8 cellular contexts compared by ENCODE assay signal in genomic region chr1:231240531-231240882, GRCh38. TPM values are rescaled to one million over a fixed set of nuclear protein-coding genes. Genes with fewer than 3 reads are reported as not detected.
DNase-seq lines count a peak whose midpoint lies in the region; ATAC-seq and TF ChIP-seq lines count a peak whose summit lies in the region.

No MANE protein-coding gene starts in this region.

- no peak for TF ChIP-seq CTCF in HCT116 (IDR thresholded peaks at IDR 0.05 in 2 of 3, conservative IDR thresholded peaks at IDR 0.05 in 1 of 3; ENCODE audit: borderline replicate concordance in 1 of 3, insufficient read depth in 1 of 3, low read depth in 2 of 3, low read length in 2 of 3)
- no peak for TF ChIP-seq CTCF in WERI-Rb-1 (IDR thresholded peaks at IDR 0.05; ENCODE audit: low read depth, low read length)
- TF ChIP-seq CTCF in psoas muscle (IDR thresholded peaks at IDR 0.05): no peak

- H3K9ac ChIP-seq in HCT116 (ENCODE audit: low read length): peak overlapping the region; percentile 95

- peaks cover 62% of the 10 kb centered on the region for H3K79me2 ChIP-seq in HCT116 (ENCODE audit: insufficient read depth, low read length)

- TF ChIP-seq RAD21 in HCT116 (IDR thresholded peaks at IDR 0.05; ENCODE audit: low read depth): no peak

- peaks cover 54 to 84% (median 72%) of the 10 kb centered on the region in 4 donors for H3K4me1 Mint-ChIP-seq in CD4-positive, alpha-beta memory T cell

- TF ChIP-seq POLR2A in HCT116 (IDR thresholded peaks at IDR 0.05; ENCODE audit: borderline replicate concordance, extremely low read depth, insufficient read depth, insufficient read length): no peak

- no peaks in the 10 kb centered on the region for H3K9me2 ChIP-seq in HCT116 (ENCODE audit: insufficient read depth)

- peak overlapping the region; percentile 95 to 99 (median 98) for H3K4me3 Mint-ChIP-seq in CD4-positive, alpha-beta memory T cell

- POLR2A ChIA-PET in CD4-positive, alpha-beta memory T cell (lab: Charles Lee; ENCODE audit: partially characterized antibody): interaction anchor here (1.0 to 1.2 kb wide), 2 partner anchors 262 to 267 kb away, joined by 3 read pairs; partner anchors contain the start of gene ARV1
- POLR2A ChIA-PET in HCT116 (lab: Charles Lee): no interaction called here

- H3K27ac ChIP-seq in CD4-positive, alpha-beta memory T cell (ENCODE audit: low read depth, low read length): peak overlapping the region; percentile 93
- H3K27ac ChIP-seq in HCT116 (ENCODE audit: low read depth, low read length) (peak overlapping the region; percentile 77), WERI-Rb-1 (peak overlapping the region; percentile 80), psoas muscle (peak overlapping the region; percentile 91)

- H3K36me3 ChIP-seq in CD4-positive, alpha-beta memory T cell (ENCODE audit: insufficient read depth, low read length): peaks cover 23% of the 10 kb centered on the region
- peaks cover 11 to 13% of the 10 kb centered on the region in 2 experiments for H3K36me3 ChIP-seq in HCT116 (ENCODE audit: control insufficient read depth in 1 of 2, insufficient read depth in 2 of 2, low read length in 2 of 2)
- H3K36me3 ChIP-seq in WERI-Rb-1: peaks cover 17% of the 10 kb centered on the region
- H3K36me3 ChIP-seq in psoas muscle (ENCODE audit: insufficient read depth in 1 of 2, low read depth in 1 of 2): peaks cover 0 to 25% of the 10 kb centered on the region in 2 donors

- no peaks in the 10 kb centered on the region for H3K27me3 Mint-ChIP-seq in CD4-positive, alpha-beta memory T cell

- peaks cover 0 to 1% (median 0%) of the 10 kb centered on the region in 8 donors for H3K9me3 Mint-ChIP-seq in CD4-positive, alpha-beta memory T cell

- peak overlapping the region; percentile 85 to 99 (median 98) for H3K27ac Mint-ChIP-seq in CD4-positive, alpha-beta memory T cell

- H3K4me2 ChIP-seq in HCT116 (ENCODE audit: low read length): peak overlapping the region; percentile 72

- peaks cover 59% of the 10 kb centered on the region for H3K4me1 ChIP-seq in CD4-positive, alpha-beta memory T cell (ENCODE audit: insufficient read depth, low read length)
- H3K4me1 ChIP-seq in HCT116 (ENCODE audit: control insufficient read depth in 1 of 2, insufficient read depth in 2 of 2, low read length in 2 of 2): peaks cover 22 to 24% of the 10 kb centered on the region in 2 experiments
- H3K4me1 ChIP-seq in psoas muscle: peaks cover 56% of the 10 kb centered on the region

- H4K20me1 ChIP-seq in HCT116 (ENCODE audit: insufficient read depth): no peaks in the 10 kb centered on the region

- H3K4me3 ChIP-seq in CD4-positive, alpha-beta memory T cell (ENCODE audit: low read length in 2 of 2): peak overlapping the region; percentile 83 to 99
- peak overlapping the region; percentile 97 for H3K4me3 ChIP-seq in HCT116 (replicated peaks in 1 of 2; ENCODE audit: low read depth in 1 of 2, low read length in 2 of 2)
- H3K4me3 ChIP-seq in WERI-Rb-1 (ENCODE audit: low read depth, low read length): peak overlapping the region; percentile 80
- H3K4me3 ChIP-seq in psoas muscle: peak overlapping the region; percentile 88

- intact Hi-C loops in CD4-positive, alpha-beta memory T cell (cut with micrococcal nuclease): loop anchor here (5.0 kb wide), 2 partner anchors 182 to 362 kb away; partner anchors contain the start of gene EGLN1
- intact Hi-C loops in HCT116 (cut with micrococcal nuclease): loop anchor here (10.0 kb wide), 1 partner anchor 364 kb away; no protein-coding TSS in a partner anchor
- intact Hi-C loops in psoas muscle (cut with DNase I): loop anchor here (5.0 kb wide), 1 partner anchor 97 kb away; the partner anchor contains the start of genes EXOC8 (in 2 of the 2) and SPRTN (in 2 of the 2)

- ATAC-seq in HCT116 (peak; percentile 20), psoas muscle (peak; percentile 16 to 33 (median 24)), HG02642 (IDR thresholded peaks at IDR 0.05; ENCODE audit: poor library complexity, unreplicated experiment) (no peak)

- TSS peak; percentile 68 for BruUV-seq in HCT116 (replicated peaks; lab: Mats Ljungman, UMichigan)

- peaks cover 32 to 53% of the 10 kb centered on the region in 2 donors for H3K36me3 Mint-ChIP-seq in CD4-positive, alpha-beta memory T cell

- no peak for DNase-seq in CD4-positive, alpha-beta memory T cell
- DNase-seq in HCT116 (ENCODE audit: low read depth, low spot score): no peak
- DNase-seq in WERI-Rb-1: no peak
- DNase-seq in glomerular visceral epithelial cell (ENCODE audit: extremely low spot score): peak; percentile 26
- DNase-seq in psoas muscle: no peak
- no peak for DNase-seq in ecto neural progenitor cell (ENCODE audit: low spot score)
- no peak for DNase-seq in GM19240 (ENCODE audit: insufficient read length, low spot score)

- no peaks in the 10 kb centered on the region for H3K27me3 ChIP-seq in CD4-positive, alpha-beta memory T cell (ENCODE audit: insufficient read depth, low read length)
- H3K27me3 ChIP-seq in HCT116 (ENCODE audit: insufficient read depth, low read length): no peaks in the 10 kb centered on the region
- H3K27me3 ChIP-seq in WERI-Rb-1 (ENCODE audit: insufficient read depth, low read depth, severe bottlenecking): no peaks in the 10 kb centered on the region
- H3K27me3 ChIP-seq in psoas muscle (ENCODE audit: insufficient read depth in 3 of 3, low read length in 2 of 3): no peaks in the 10 kb centered on the region

- RAD21 ChIA-PET in HCT116 (lab: Charles Lee; ENCODE audit: low non-redundant PET in 1 of 2, low total read pairs in 2 of 2, uncharacterized antibody in 2 of 2, unreplicated experiment in 2 of 2): no interaction called here

- CTCF ChIA-PET in CD4-positive, alpha-beta memory T cell (lab: Charles Lee; ENCODE audit: partially characterized antibody): no interaction called here
- CTCF ChIA-PET in HCT116 (lab: Charles Lee): no interaction called here

- H3K9me3 ChIP-seq in CD4-positive, alpha-beta memory T cell (ENCODE audit: control insufficient read depth in 1 of 2, low read length in 2 of 2): no peaks in the 10 kb centered on the region
- H3K9me3 ChIP-seq in HCT116 (ENCODE audit: control insufficient read depth in 1 of 2, insufficient read depth in 1 of 2, low read depth in 1 of 2, low read length in 2 of 2) (no peaks in the 10 kb centered on the region), WERI-Rb-1 (ENCODE audit: severe bottlenecking) (no peaks in the 10 kb centered on the region), psoas muscle (no peaks in the 10 kb centered on the region)

- H2AFZ ChIP-seq in HCT116 (ENCODE audit: low read depth, low read length, poor library complexity, severe bottlenecking): no peak overlapping the region

- 0 to 2% (median 1%) methylated on average over 13 of the region's 13 CpGs for WGBS in psoas muscle, 3 donors

TF ChIP-seq in HCT116, 20 proteins besides CTCF, POLR2A, EP300 and RAD21:
- TF ChIP-seq FOSL1 (IDR thresholded peaks at IDR 0.05; ENCODE audit: low read depth) (no peak), EGR1 (IDR thresholded peaks at IDR 0.05; ENCODE audit: low read depth) (no peak), ZNF274 (IDR thresholded peaks at IDR 0.05; ENCODE audit: low read depth, low read length) (no peak), MAX (IDR thresholded peaks at IDR 0.05) (no peak), YY1 (IDR thresholded peaks at IDR 0.05; ENCODE audit: extremely low read depth, insufficient replicate concordance, low read depth, low read length) (no peak), CEBPB (IDR thresholded peaks at IDR 0.05; ENCODE audit: low read depth) (no peak), SIN3A (IDR thresholded peaks at IDR 0.05; ENCODE audit: low read depth) (no peak), SRF (IDR thresholded peaks at IDR 0.05; ENCODE audit: low read depth) (no peak), ELF1 (IDR thresholded peaks at IDR 0.05; ENCODE audit: borderline replicate concordance, low read depth) (no peak), POLR2AphosphoS5 (IDR thresholded peaks at IDR 0.05; ENCODE audit: low read depth, low read length) (no peak), ATF3 (IDR thresholded peaks at IDR 0.05) (no peak), CBX3 (IDR thresholded peaks at IDR 0.05; ENCODE audit: low read depth) (no peak)
- TF ChIP-seq, protein P1, sequence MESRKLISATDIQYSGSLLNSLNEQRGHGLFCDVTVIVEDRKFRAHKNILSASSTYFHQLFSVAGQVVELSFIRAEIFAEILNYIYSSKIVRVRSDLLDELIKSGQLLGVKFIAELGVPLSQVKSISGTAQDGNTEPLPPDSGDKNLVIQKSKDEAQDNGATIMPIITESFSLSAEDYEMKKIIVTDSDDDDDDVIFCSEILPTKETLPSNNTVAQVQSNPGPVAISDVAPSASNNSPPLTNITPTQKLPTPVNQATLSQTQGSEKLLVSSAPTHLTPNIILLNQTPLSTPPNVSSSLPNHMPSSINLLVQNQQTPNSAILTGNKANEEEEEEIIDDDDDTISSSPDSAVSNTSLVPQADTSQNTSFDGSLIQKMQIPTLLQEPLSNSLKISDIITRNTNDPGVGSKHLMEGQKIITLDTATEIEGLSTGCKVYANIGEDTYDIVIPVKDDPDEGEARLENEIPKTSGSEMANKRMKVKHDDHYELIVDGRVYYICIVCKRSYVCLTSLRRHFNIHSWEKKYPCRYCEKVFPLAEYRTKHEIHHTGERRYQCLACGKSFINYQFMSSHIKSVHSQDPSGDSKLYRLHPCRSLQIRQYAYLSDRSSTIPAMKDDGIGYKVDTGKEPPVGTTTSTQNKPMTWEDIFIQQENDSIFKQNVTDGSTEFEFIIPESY (IDR thresholded peaks at IDR 0.05; ENCODE audit: extremely low read depth, insufficient replicate concordance, low read length): no peak
TF ChIP-seq in HCT116: peak in this region for 0.

RNA-seq across cellular contexts. Expression of gene GNPAT, which starts 0.5 kb away (rescaled TPM):
- total RNA-seq in CD4-positive, alpha-beta memory T cell: 10 to 100 TPM; 36.9 to 41.2 TPM
- 10 to 100 TPM; 35.7 to 51.9 TPM for polyA plus RNA-seq in CD4-positive, alpha-beta memory T cell
- total RNA-seq in HCT116 (2021; ENCODE audit: unreplicated experiment): 42.8 TPM
- polyA plus RNA-seq in HCT116 (2012): 18.5 and 25.1 TPM in 2 replicates
- 10 to 100 TPM; 65.8 to 77.6 (median 73.4) TPM for total RNA-seq in psoas muscle
- 100 to 1,000 TPM in 1 of 3 donors, 10 to 100 TPM in 2; 45.5 to 112 (median 70.9) TPM for polyA plus RNA-seq in psoas muscle
